Comparison of ENCODE assay signal across 8 cellular contexts in genomic region chr16:56281256-56281805, GRCh38.
A peak's percentile ranks its signal among the peaks of the same experiment; 100 is the strongest.
DNase-seq lines count a peak whose midpoint lies in the region; ATAC-seq, FAIRE-seq and TF ChIP-seq lines count a peak whose summit lies in the region.

No MANE protein-coding gene starts in this region.

- H3K36me3 ChIP-seq in neural cell (ENCODE audit: insufficient read depth, low read length), result no peaks in the 10 kb centered on the region

- H3K9me2 ChIP-seq in neural cell (ENCODE audit: insufficient read depth, low read length), result no peaks in the 10 kb centered on the region

- H3K4me2 ChIP-seq in neural cell (ENCODE audit: low read length), result no peak overlapping the region

- no peak overlapping the region for H3K27ac Mint-ChIP-seq in chondrocyte (ENCODE audit: unreplicated experiment)

- H4K20me1 ChIP-seq in neural cell (ENCODE audit: insufficient read depth), result no peaks in the 10 kb centered on the region

- no peak overlapping the region for H3K4me3 Mint-ChIP-seq in chondrocyte (ENCODE audit: unreplicated experiment)

- ATAC-seq in GM21717 (IDR thresholded peaks at IDR 0.05; ENCODE audit: unreplicated experiment), result no peak
- ATAC-seq in Right ventricle myocardium inferior, result no peak

- H3K27me3 ChIP-seq in neural cell (ENCODE audit: insufficient read depth, low read depth, low read length), result no peaks in the 10 kb centered on the region

- no peak for TF ChIP-seq POLR2A in NB4 (IDR thresholded peaks at IDR 0.05; ENCODE audit: extremely low read depth, insufficient read length)

- peak overlapping the region; percentile 32 for H3K9ac ChIP-seq in neural cell (ENCODE audit: low read length)

- no peaks in the 10 kb centered on the region for H3K79me2 ChIP-seq in neural cell (replicated peaks; ENCODE audit: insufficient read depth, low read length)

- H2AFZ ChIP-seq in neural cell (ENCODE audit: low read depth, low read length), result no peak overlapping the region

- H3K27ac ChIP-seq in neural cell (ENCODE audit: low read length), result peak overlapping the region; percentile 74

- H3K36me3 Mint-ChIP-seq in chondrocyte (ENCODE audit: low read depth), result no peaks in the 10 kb centered on the region

- no peak for DNase-seq in GM12865 (ENCODE audit: low read depth)
- peak; percentile 26 for DNase-seq in NB4 (ENCODE audit: low read depth)
- no peak for DNase-seq in chondrocyte (ENCODE audit: low spot score)
- no peak for DNase-seq in foreskin melanocyte
- no peak for DNase-seq in RCC 7860 (ENCODE audit: low spot score)
- DNase-seq in Right ventricle myocardium inferior (ENCODE audit: missing footprints), result no peak

- TF ChIP-seq EP300 in neural cell (conservative IDR thresholded peaks at IDR 0.05; ENCODE audit: poor library complexity, severe bottlenecking), result no peak

- H3F3A ChIP-seq in neural cell (ENCODE audit: insufficient read depth, low read length, poor library complexity, severe bottlenecking), result peaks cover 7% of the 10 kb centered on the region

- intact Hi-C loops in Right ventricle myocardium inferior (cut with DNase I), result no loop called here

- no peak for FAIRE-seq in RCC 7860 (lab: Jason Lieb, UNC)

- H3K4me3 ChIP-seq in GM12865 (ENCODE audit: low read depth, low read length) (no peak overlapping the region), NB4 (ENCODE audit: low read depth, low read length) (no peak overlapping the region), neural cell (ENCODE audit: low read length) (peak overlapping the region; percentile 9)

- no peaks in the 10 kb centered on the region for H3K9me3 Mint-ChIP-seq in chondrocyte (ENCODE audit: low read depth)

- TF ChIP-seq RAD21 in neural cell (conservative IDR thresholded peaks at IDR 0.05), result no peak

- H3K4me1 Mint-ChIP-seq in chondrocyte (ENCODE audit: low read depth), result no peaks in the 10 kb centered on the region

- H3K9me3 ChIP-seq in neural cell (ENCODE audit: low read length), result no peaks in the 10 kb centered on the region

- no peaks in the 10 kb centered on the region for H3K27me3 Mint-ChIP-seq in chondrocyte (ENCODE audit: low read depth)

- TF ChIP-seq CTCF in GM12865 (IDR thresholded peaks at IDR 0.05; ENCODE audit: insufficient read depth, low read depth, low read length, missing control alignments), result peak; percentile 22
- peak; percentile 53 for TF ChIP-seq CTCF in NB4 (IDR thresholded peaks at IDR 0.05; ENCODE audit: low read depth, low read length)
- peak; percentile 64 for TF ChIP-seq CTCF in chondrocyte (IDR thresholded peaks at IDR 0.05)
- TF ChIP-seq CTCF in neural cell (IDR thresholded peaks at IDR 0.05; ENCODE audit: poor library complexity, severe bottlenecking), result peak; percentile 45

TF ChIP-seq in neural cell, 6 proteins besides CTCF, POLR2A, EP300 and RAD21:
- TF ChIP-seq SMC3 (conservative IDR thresholded peaks at IDR 0.05; ENCODE audit: poor library complexity), result peak; percentile 39
- no peak for TF ChIP-seq TAF1 (IDR thresholded peaks at IDR 0.05; ENCODE audit: low read depth)
- TF ChIP-seq, protein P1, sequence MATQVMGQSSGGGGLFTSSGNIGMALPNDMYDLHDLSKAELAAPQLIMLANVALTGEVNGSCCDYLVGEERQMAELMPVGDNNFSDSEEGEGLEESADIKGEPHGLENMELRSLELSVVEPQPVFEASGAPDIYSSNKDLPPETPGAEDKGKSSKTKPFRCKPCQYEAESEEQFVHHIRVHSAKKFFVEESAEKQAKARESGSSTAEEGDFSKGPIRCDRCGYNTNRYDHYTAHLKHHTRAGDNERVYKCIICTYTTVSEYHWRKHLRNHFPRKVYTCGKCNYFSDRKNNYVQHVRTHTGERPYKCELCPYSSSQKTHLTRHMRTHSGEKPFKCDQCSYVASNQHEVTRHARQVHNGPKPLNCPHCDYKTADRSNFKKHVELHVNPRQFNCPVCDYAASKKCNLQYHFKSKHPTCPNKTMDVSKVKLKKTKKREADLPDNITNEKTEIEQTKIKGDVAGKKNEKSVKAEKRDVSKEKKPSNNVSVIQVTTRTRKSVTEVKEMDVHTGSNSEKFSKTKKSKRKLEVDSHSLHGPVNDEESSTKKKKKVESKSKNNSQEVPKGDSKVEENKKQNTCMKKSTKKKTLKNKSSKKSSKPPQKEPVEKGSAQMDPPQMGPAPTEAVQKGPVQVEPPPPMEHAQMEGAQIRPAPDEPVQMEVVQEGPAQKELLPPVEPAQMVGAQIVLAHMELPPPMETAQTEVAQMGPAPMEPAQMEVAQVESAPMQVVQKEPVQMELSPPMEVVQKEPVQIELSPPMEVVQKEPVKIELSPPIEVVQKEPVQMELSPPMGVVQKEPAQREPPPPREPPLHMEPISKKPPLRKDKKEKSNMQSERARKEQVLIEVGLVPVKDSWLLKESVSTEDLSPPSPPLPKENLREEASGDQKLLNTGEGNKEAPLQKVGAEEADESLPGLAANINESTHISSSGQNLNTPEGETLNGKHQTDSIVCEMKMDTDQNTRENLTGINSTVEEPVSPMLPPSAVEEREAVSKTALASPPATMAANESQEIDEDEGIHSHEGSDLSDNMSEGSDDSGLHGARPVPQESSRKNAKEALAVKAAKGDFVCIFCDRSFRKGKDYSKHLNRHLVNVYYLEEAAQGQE (IDR thresholded peaks at IDR 0.05; ENCODE audit: borderline replicate concordance), result no peak
- no peak for TF ChIP-seq POLR2AphosphoS5 (IDR thresholded peaks at IDR 0.05)
